ENCODE assay signal across 14 cellular contexts in genomic region chr9:109463924-109464625, GRCh38. TPM values are rescaled to one million over a fixed set of nuclear protein-coding genes. Genes with fewer than 3 reads are reported as not detected.
DNase-seq lines count a peak whose midpoint lies in the region; ATAC-seq and TF ChIP-seq lines count a peak whose summit lies in the region.
"Had no signal": no experiment of that assay in that cellular context is flagged by ENCODE, and none has a peak within 500 bp of the region (broad histone marks: within the 10 kb centered on the region; RNA-seq: fewer than 3 reads in every experiment).

No MANE protein-coding gene starts in this region.

- ATAC-seq in activated T-cell treated with anti-CD3 and anti-CD28 coated beads, Interleukin-2, amount 50 U/mL, for 72 hours (replicated peaks in 1 of 2): peak; percentile 89 to 93
- ATAC-seq in activated T-cell treated with anti-CD3 and anti-CD28 coated beads, Interleukin-2, amount 50 U/mL, for 4 hours: no peak
- ATAC-seq in HG02870 (IDR thresholded peaks at IDR 0.05; ENCODE audit: unreplicated experiment): peak; percentile 73
- ATAC-seq: HCT116 had no signal

- H3K4me1 ChIP-seq in suprapubic skin: peaks cover 13% of the 10 kb centered on the region
- H3K4me1 ChIP-seq: tibial nerve had no signal

- no peak for TF ChIP-seq EP300 in suprapubic skin (IDR thresholded peaks at IDR 0.05)

- H3K4me3 ChIP-seq in suprapubic skin (no peak overlapping the region), MG63 (no peak overlapping the region), H7 (ENCODE audit: insufficient read depth, low read depth, low read length) (no peak overlapping the region)
- H3K4me3 ChIP-seq: SJSA1, tibial nerve had no signal

- no peaks in the 10 kb centered on the region for H3K36me3 Mint-ChIP-seq in activated T-cell treated with anti-CD3 and anti-CD28 coated beads, Interleukin-2, amount 50 U/mL, for 72 hours (ENCODE audit: insufficient read depth in 2 of 2)
- no peaks in the 10 kb centered on the region for H3K36me3 Mint-ChIP-seq in activated T-cell treated with anti-CD3 and anti-CD28 coated beads, Interleukin-2, amount 50 U/mL, for 4 hours (ENCODE audit: insufficient read depth)
- no peaks in the 10 kb centered on the region for H3K36me3 Mint-ChIP-seq in T-helper 1 cell treated with Interleukin-12 subunit alpha and Interleukin-12 subunit beta and Interleukin-4 antibody, amounts not matched to agents 30 μg/mL and 1 μg/mL, for 36 hours (ENCODE audit: low read depth)

- 69% methylated on average over 7 of the region's 7 CpGs for WGBS in suprapubic skin

- H3K4me3 Mint-ChIP-seq in activated T-cell treated with anti-CD3 and anti-CD28 coated beads, Interleukin-2, amount 50 U/mL, for 72 hours: peak overlapping the region in 1 of 2 donors; percentile 57
- H3K4me3 Mint-ChIP-seq in activated T-cell treated with anti-CD3 and anti-CD28 coated beads, Interleukin-2, amount 50 U/mL, for 4 hours: no peak overlapping the region
- peak overlapping the region; percentile 11 for H3K4me3 Mint-ChIP-seq in T-helper 1 cell treated with Interleukin-12 subunit alpha and Interleukin-12 subunit beta and Interleukin-4 antibody, amounts not matched to agents 30 μg/mL and 1 μg/mL, for 36 hours

- H3K9me3 ChIP-seq in suprapubic skin (no peaks in the 10 kb centered on the region), MG63 (no peaks in the 10 kb centered on the region)
- H3K9me3 ChIP-seq: SJSA1, tibial nerve had no signal

- peak overlapping the region; percentile 46 for H3K27ac ChIP-seq in suprapubic skin
- H3K27ac ChIP-seq: SJSA1, tibial nerve had no signal

- no peak for TF ChIP-seq CTCF in suprapubic skin (IDR thresholded peaks at IDR 0.05)

- H3K4me1 Mint-ChIP-seq in activated T-cell treated with anti-CD3 and anti-CD28 coated beads, Interleukin-2, amount 50 U/mL, for 72 hours (ENCODE audit: low read depth): peaks cover 33% of the 10 kb centered on the region
- H3K4me1 Mint-ChIP-seq in activated T-cell treated with anti-CD3 and anti-CD28 coated beads, Interleukin-2, amount 50 U/mL, for 4 hours (ENCODE audit: low read depth): no peaks in the 10 kb centered on the region
- H3K4me1 Mint-ChIP-seq in T-helper 1 cell treated with Interleukin-12 subunit alpha and Interleukin-12 subunit beta and Interleukin-4 antibody, amounts not matched to agents 30 μg/mL and 1 μg/mL, for 36 hours (ENCODE audit: low read depth): peaks cover 46% of the 10 kb centered on the region

- peaks cover 3% of the 10 kb centered on the region for H3K36me3 ChIP-seq in suprapubic skin
- H3K36me3 ChIP-seq in MG63: no peaks in the 10 kb centered on the region
- H3K36me3 ChIP-seq in H7 (replicated peaks; ENCODE audit: control insufficient read depth, insufficient read depth, low read length): no peaks in the 10 kb centered on the region
- H3K36me3 ChIP-seq: SJSA1, tibial nerve had no signal

- no peak overlapping the region for H3K27ac Mint-ChIP-seq in activated T-cell treated with anti-CD3 and anti-CD28 coated beads, Interleukin-2, amount 50 U/mL, for 72 hours
- peak overlapping the region; percentile 75 for H3K27ac Mint-ChIP-seq in T-helper 1 cell treated with Interleukin-12 subunit alpha and Interleukin-12 subunit beta and Interleukin-4 antibody, amounts not matched to agents 30 μg/mL and 1 μg/mL, for 36 hours

- peaks cover 3% of the 10 kb centered on the region for H3K27me3 ChIP-seq in suprapubic skin
- H3K27me3 ChIP-seq in MG63: no peaks in the 10 kb centered on the region
- H3K27me3 ChIP-seq in H7 (ENCODE audit: control insufficient read depth, insufficient read depth, low read length): no peaks in the 10 kb centered on the region
- H3K27me3 ChIP-seq: SJSA1, tibial nerve had no signal

- no peak for TF ChIP-seq POLR2A in suprapubic skin (IDR thresholded peaks at IDR 0.05)

- peaks cover 53% of the 10 kb centered on the region for H3K27me3 Mint-ChIP-seq in activated T-cell treated with anti-CD3 and anti-CD28 coated beads, Interleukin-2, amount 50 U/mL, for 72 hours (ENCODE audit: low read depth)
- H3K27me3 Mint-ChIP-seq in activated T-cell treated with anti-CD3 and anti-CD28 coated beads, Interleukin-2, amount 50 U/mL, for 4 hours (ENCODE audit: low read depth): peaks cover 32% of the 10 kb centered on the region
- H3K27me3 Mint-ChIP-seq in T-helper 1 cell treated with Interleukin-12 subunit alpha and Interleukin-12 subunit beta and Interleukin-4 antibody, amounts not matched to agents 30 μg/mL and 1 μg/mL, for 36 hours (ENCODE audit: low read depth): peaks cover 8% of the 10 kb centered on the region

- H3K9me3 Mint-ChIP-seq in activated T-cell treated with anti-CD3 and anti-CD28 coated beads, Interleukin-2, amount 50 U/mL, for 72 hours: no peaks in the 10 kb centered on the region
- no peaks in the 10 kb centered on the region for H3K9me3 Mint-ChIP-seq in activated T-cell treated with anti-CD3 and anti-CD28 coated beads, Interleukin-2, amount 50 U/mL, for 4 hours
- no peaks in the 10 kb centered on the region for H3K9me3 Mint-ChIP-seq in T-helper 1 cell treated with Interleukin-12 subunit alpha and Interleukin-12 subunit beta and Interleukin-4 antibody, amounts not matched to agents 30 μg/mL and 1 μg/mL, for 36 hours

- DNase-seq in activated T-cell treated with anti-CD3 and anti-CD28 coated beads, Interleukin-2, amount 50 U/mL, for 72 hours: peak; percentile 42 to 62
- DNase-seq in activated T-cell treated with anti-CD3 and anti-CD28 coated beads, Interleukin-2, amount 50 U/mL, for 4 hours: no peak
- DNase-seq in suprapubic skin (ENCODE audit: low spot score in 2 of 2) (peak in 1 of 2 donors; percentile 8), MG63 (no peak), H7 (no peak), DMS 273 treated with DMSO at 0.1 percent for 48 hours (lab: John Stamatoyannopoulos, UW) (no peak)
- DNase-seq: activated naive CD4-positive, alpha-beta T cell treated with Interleukin-2 at 50 U/mL for 16 hours; DMS79 treated with DMSO at 0.1 percent for 48 hours; NCI-H524 had no signal

RNA-seq across cellular contexts. Expression of gene PTPN3, which starts 34.0 kb away (rescaled TPM):
- 1 to 10 TPM; 2.7 to 5.4 TPM for total RNA-seq in activated T-cell treated with anti-CD3 and anti-CD28 coated beads, Interleukin-2, amount 50 U/mL, for 72 hours
- total RNA-seq in activated T-cell treated with anti-CD3 and anti-CD28 coated beads, Interleukin-2, amount 50 U/mL, for 4 hours: under 1 TPM; 0.03 to 0.18 (median 0.08) TPM
- 10 to 100 TPM; 31.6 to 64.0 (median 38.7) TPM for total RNA-seq in suprapubic skin
- total RNA-seq in MG63 (2014; rRNA removed; shearing (Covaris generic); ENCODE audit: low replicate concordance): 1.7 and 2.8 TPM in 2 replicates
- 0.62 and 2.0 TPM in 2 replicates for total RNA-seq in H7 (2014; rRNA removed; shearing (Covaris generic))

Comparison
In these comparisons a context has a peak if more than half of its experiments do, and no peak if none do; other contexts are left out.
1. ATAC-seq: peak in activated T-cell treated with anti-CD3 and anti-CD28 coated beads, Interleukin-2, amount 50 U/mL, for 72 hours (2 of 2) and HG02870 (single experiment); none in activated T-cell treated with anti-CD3 and anti-CD28 coated beads, Interleukin-2, amount 50 U/mL, for 4 hours (0 of 2).
2. DNase-seq: peak in activated T-cell treated with anti-CD3 and anti-CD28 coated beads, Interleukin-2, amount 50 U/mL, for 72 hours (2 of 2); none in activated T-cell treated with anti-CD3 and anti-CD28 coated beads, Interleukin-2, amount 50 U/mL, for 4 hours (single experiment), MG63 (single experiment), H7 (single experiment) and DMS 273 treated with DMSO at 0.1 percent for 48 hours (single experiment).